Comparison of ENCODE assay signal across 14 cellular contexts in genomic region chr2:68722712-68723111, GRCh38. TPM values are rescaled to one million over a fixed set of nuclear protein-coding genes. Genes with fewer than 3 reads are reported as not detected.
DNase-seq lines count a peak whose midpoint lies in the region; ATAC-seq and TF ChIP-seq lines count a peak whose summit lies in the region.
"Had no signal": no experiment of that assay in that cellular context is flagged by ENCODE, and none has a peak within 500 bp of the region (broad histone marks: within the 10 kb centered on the region; RNA-seq: fewer than 3 reads in every experiment).

No MANE protein-coding gene starts in this region.

- no peaks in the 10 kb centered on the region for H4K20me1 ChIP-seq in neural progenitor cell (ENCODE audit: low read depth)

- H3K9ac ChIP-seq in neural progenitor cell = no peak overlapping the region

- no peaks in the 10 kb centered on the region for H3K4me1 ChIP-seq in neural progenitor cell

- H3K36me3 ChIP-seq in KOPT-K1 (ENCODE audit: insufficient read depth, low read length) (no peaks in the 10 kb centered on the region), neural progenitor cell (no peaks in the 10 kb centered on the region)
- H3K36me3 ChIP-seq: thoracic aorta had no signal

- TF ChIP-seq CTCF in WTC11 (IDR thresholded peaks at IDR 0.05) = no peak
- TF ChIP-seq CTCF in neural progenitor cell (IDR thresholded peaks at IDR 0.05) = peak; percentile 37

- H3K9me3 Mint-ChIP-seq in T-helper 1 cell treated with Interleukin-12 subunit alpha and Interleukin-12 subunit beta and Interleukin-4 antibody, amounts not matched to agents 30 μg/mL and 1 μg/mL, for 36 hours = no peaks in the 10 kb centered on the region
- H3K9me3 Mint-ChIP-seq in WTC11 (no peaks in the 10 kb centered on the region), neural progenitor cell (no peaks in the 10 kb centered on the region)
- H3K9me3 Mint-ChIP-seq: activated naive CD8-positive, alpha-beta T cell treated with anti-CD3 and anti-CD28 coated beads, Interleukin-2, amount 10 ng/mL, durations not matched to agents 7 days and 5 days; nephron had no signal

- H3K9me3 ChIP-seq in KOPT-K1 (ENCODE audit: insufficient read depth, low read length, poor library complexity, severe bottlenecking) (no peaks in the 10 kb centered on the region), neural progenitor cell (ENCODE audit: low read depth) (no peaks in the 10 kb centered on the region)
- H3K9me3 ChIP-seq: thoracic aorta had no signal

- H3K4me2 ChIP-seq in neural progenitor cell = no peak overlapping the region

- POLR2A ChIA-PET in WTC11 (lab: Charles Lee) = interaction anchor here (0.6 to 0.7 kb wide), 2 partner anchors 20 to 166 kb away, joined by 3 to 6 read pairs; no protein-coding TSS in a partner anchor

- CTCF ChIA-PET in WTC11 (lab: Charles Lee) = interaction anchor here (0.6 to 3.8 kb wide), 18 partner anchors 11 to 403 kb away, joined by 3 to 29 read pairs (median 4); partner anchors contain the start of gene CNRIP1

- no peaks in the 10 kb centered on the region for H3K79me2 ChIP-seq in neural progenitor cell (ENCODE audit: low read depth)

- intact Hi-C loops in Right ventricle myocardium inferior (cut with DNase I) = no loop called here

- H3K4me1 Mint-ChIP-seq in T-helper 1 cell treated with Interleukin-12 subunit alpha and Interleukin-12 subunit beta and Interleukin-4 antibody, amounts not matched to agents 30 μg/mL and 1 μg/mL, for 36 hours (ENCODE audit: low read depth) = peaks cover 82% of the 10 kb centered on the region
- H3K4me1 Mint-ChIP-seq in WTC11 (peaks cover 11% of the 10 kb centered on the region), neural progenitor cell (no peaks in the 10 kb centered on the region)
- H3K4me1 Mint-ChIP-seq: nephron had no signal

- no peak overlapping the region for H3K4me3 ChIP-seq in neural progenitor cell
- H3K4me3 ChIP-seq: thoracic aorta had no signal

- H3K27ac ChIP-seq in KOPT-K1 (ENCODE audit: low read depth, low read length, poor library complexity, severe bottlenecking) = peak overlapping the region; percentile 79
- H3K27ac ChIP-seq in neural progenitor cell = no peak overlapping the region
- H3K27ac ChIP-seq: thoracic aorta had no signal

- DNase-seq in T-helper 1 cell (no peak), WTC11 (ENCODE audit: low spot score) (peak; percentile 32), neural progenitor cell (ENCODE audit: low spot score) (peak; percentile 18), pons (ENCODE audit: low spot score) (no peak), NCI-H2227 (lab: John Stamatoyannopoulos, UW; ENCODE audit: unreplicated experiment) (no peak), Right ventricle myocardium inferior (ENCODE audit: missing footprints) (no peak)
- DNase-seq: activated naive CD8-positive, alpha-beta T cell treated with anti-CD3 and anti-CD28 coated beads, Interleukin-2, amount 10 ng/mL, durations not matched to agents 7 days and 5 days; kidney glomerular epithelial cell; NCI-H1417; NCI-H69 had no signal

- H3K27me3 ChIP-seq in neural progenitor cell = no peaks in the 10 kb centered on the region

- H3K36me3 Mint-ChIP-seq in T-helper 1 cell treated with Interleukin-12 subunit alpha and Interleukin-12 subunit beta and Interleukin-4 antibody, amounts not matched to agents 30 μg/mL and 1 μg/mL, for 36 hours (ENCODE audit: low read depth) = peaks cover 3% of the 10 kb centered on the region
- H3K36me3 Mint-ChIP-seq in WTC11 (no peaks in the 10 kb centered on the region), neural progenitor cell (no peaks in the 10 kb centered on the region)
- H3K36me3 Mint-ChIP-seq: activated naive CD8-positive, alpha-beta T cell treated with anti-CD3 and anti-CD28 coated beads, Interleukin-2, amount 10 ng/mL, durations not matched to agents 7 days and 5 days had no signal

- H3K4me3 Mint-ChIP-seq in T-helper 1 cell treated with Interleukin-12 subunit alpha and Interleukin-12 subunit beta and Interleukin-4 antibody, amounts not matched to agents 30 μg/mL and 1 μg/mL, for 36 hours = peak overlapping the region; percentile 22
- H3K4me3 Mint-ChIP-seq in WTC11 (no peak overlapping the region), neural progenitor cell (no peak overlapping the region)
- H3K4me3 Mint-ChIP-seq: nephron had no signal

- no peaks in the 10 kb centered on the region for H3F3A ChIP-seq in neural progenitor cell (ENCODE audit: low read depth)

- H2AFZ ChIP-seq in neural progenitor cell (replicated peaks) = no peak overlapping the region

- ATAC-seq in WTC11 (peak; percentile 92), Right ventricle myocardium inferior (no peak)

- H3K27ac Mint-ChIP-seq in T-helper 1 cell treated with Interleukin-12 subunit alpha and Interleukin-12 subunit beta and Interleukin-4 antibody, amounts not matched to agents 30 μg/mL and 1 μg/mL, for 36 hours = no peak overlapping the region
- H3K27ac Mint-ChIP-seq in WTC11 (no peak overlapping the region), neural progenitor cell (no peak overlapping the region)
- H3K27ac Mint-ChIP-seq: nephron had no signal

- no peaks in the 10 kb centered on the region for H3K27me3 Mint-ChIP-seq in T-helper 1 cell treated with Interleukin-12 subunit alpha and Interleukin-12 subunit beta and Interleukin-4 antibody, amounts not matched to agents 30 μg/mL and 1 μg/mL, for 36 hours (ENCODE audit: low read depth)
- H3K27me3 Mint-ChIP-seq in WTC11 (ENCODE audit: low read depth) = no peaks in the 10 kb centered on the region
- peaks cover 4% of the 10 kb centered on the region for H3K27me3 Mint-ChIP-seq in neural progenitor cell (ENCODE audit: insufficient read depth, low read depth)
- H3K27me3 Mint-ChIP-seq: activated naive CD8-positive, alpha-beta T cell treated with anti-CD3 and anti-CD28 coated beads, Interleukin-2, amount 10 ng/mL, durations not matched to agents 7 days and 5 days had no signal

TF ChIP-seq in WTC11, 78 proteins besides CTCF, POLR2A, EP300 and RAD21 (continues in another document):
- TF ChIP-seq, protein P1, sequence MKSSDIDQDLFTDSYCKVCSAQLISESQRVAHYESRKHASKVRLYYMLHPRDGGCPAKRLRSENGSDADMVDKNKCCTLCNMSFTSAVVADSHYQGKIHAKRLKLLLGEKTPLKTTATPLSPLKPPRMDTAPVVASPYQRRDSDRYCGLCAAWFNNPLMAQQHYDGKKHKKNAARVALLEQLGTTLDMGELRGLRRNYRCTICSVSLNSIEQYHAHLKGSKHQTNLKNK (CRISPR knock-in tag; IDR thresholded peaks at IDR 0.05) = no peak
- TF ChIP-seq GABPB1 (CRISPR knock-in tag; IDR thresholded peaks at IDR 0.05) (no peak), ZNF512 (CRISPR knock-in tag; IDR thresholded peaks at IDR 0.05; ENCODE audit: borderline replicate concordance) (no peak), SP1 (CRISPR knock-in tag; conservative IDR thresholded peaks at IDR 0.05) (no peak), FOXK1 (CRISPR knock-in tag; IDR thresholded peaks at IDR 0.05) (no peak), IRF2 (CRISPR knock-in tag; IDR thresholded peaks at IDR 0.05; ENCODE audit: borderline replicate concordance, low read depth) (no peak), EMX1 (CRISPR knock-in tag; IDR thresholded peaks at IDR 0.05) (no peak)
- TF ChIP-seq, protein P2, sequence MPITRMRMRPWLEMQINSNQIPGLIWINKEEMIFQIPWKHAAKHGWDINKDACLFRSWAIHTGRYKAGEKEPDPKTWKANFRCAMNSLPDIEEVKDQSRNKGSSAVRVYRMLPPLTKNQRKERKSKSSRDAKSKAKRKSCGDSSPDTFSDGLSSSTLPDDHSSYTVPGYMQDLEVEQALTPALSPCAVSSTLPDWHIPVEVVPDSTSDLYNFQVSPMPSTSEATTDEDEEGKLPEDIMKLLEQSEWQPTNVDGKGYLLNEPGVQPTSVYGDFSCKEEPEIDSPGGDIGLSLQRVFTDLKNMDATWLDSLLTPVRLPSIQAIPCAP (CRISPR knock-in tag; IDR thresholded peaks at IDR 0.05) = no peak
- TF ChIP-seq, protein P3, sequence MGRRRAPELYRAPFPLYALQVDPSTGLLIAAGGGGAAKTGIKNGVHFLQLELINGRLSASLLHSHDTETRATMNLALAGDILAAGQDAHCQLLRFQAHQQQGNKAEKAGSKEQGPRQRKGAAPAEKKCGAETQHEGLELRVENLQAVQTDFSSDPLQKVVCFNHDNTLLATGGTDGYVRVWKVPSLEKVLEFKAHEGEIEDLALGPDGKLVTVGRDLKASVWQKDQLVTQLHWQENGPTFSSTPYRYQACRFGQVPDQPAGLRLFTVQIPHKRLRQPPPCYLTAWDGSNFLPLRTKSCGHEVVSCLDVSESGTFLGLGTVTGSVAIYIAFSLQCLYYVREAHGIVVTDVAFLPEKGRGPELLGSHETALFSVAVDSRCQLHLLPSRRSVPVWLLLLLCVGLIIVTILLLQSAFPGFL (CRISPR knock-in tag; IDR thresholded peaks at IDR 0.05; ENCODE audit: borderline replicate concordance) = no peak
- TF ChIP-seq, protein P4, sequence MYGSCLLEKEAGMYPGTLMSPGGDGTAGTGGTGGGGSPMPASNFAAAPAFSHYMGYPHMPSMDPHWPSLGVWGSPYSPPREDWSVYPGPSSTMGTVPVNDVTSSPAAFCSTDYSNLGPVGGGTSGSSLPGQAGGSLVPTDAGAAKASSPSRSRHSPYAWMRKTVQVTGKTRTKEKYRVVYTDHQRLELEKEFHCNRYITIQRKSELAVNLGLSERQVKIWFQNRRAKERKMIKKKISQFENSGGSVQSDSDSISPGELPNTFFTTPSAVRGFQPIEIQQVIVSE (CRISPR knock-in tag; IDR thresholded peaks at IDR 0.05; ENCODE audit: borderline replicate concordance) = no peak
- TF ChIP-seq, protein P5, sequence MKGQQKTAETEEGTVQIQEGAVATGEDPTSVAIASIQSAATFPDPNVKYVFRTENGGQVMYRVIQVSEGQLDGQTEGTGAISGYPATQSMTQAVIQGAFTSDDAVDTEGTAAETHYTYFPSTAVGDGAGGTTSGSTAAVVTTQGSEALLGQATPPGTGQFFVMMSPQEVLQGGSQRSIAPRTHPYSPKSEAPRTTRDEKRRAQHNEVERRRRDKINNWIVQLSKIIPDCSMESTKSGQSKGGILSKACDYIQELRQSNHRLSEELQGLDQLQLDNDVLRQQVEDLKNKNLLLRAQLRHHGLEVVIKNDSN (CRISPR knock-in tag; IDR thresholded peaks at IDR 0.05) = no peak

RNA-seq across cellular contexts. Expression of gene ARHGAP25, which starts 11.9 kb away (rescaled TPM):
- total RNA-seq in WTC11 (2021) (2.6 to 3.4 TPM (median 2.9 TPM) in 3 replicates), neural progenitor cell (ENCODE audit: low replicate concordance) (3.0 and 5.8 TPM in 2 replicates), Right ventricle myocardium inferior (9.4 TPM)

Comparison
In these comparisons a context has a peak if more than half of its experiments do, and no peak if none do; other contexts are left out.
1. DNase-seq: peak in WTC11 (single experiment) and neural progenitor cell (single experiment); none in T-helper 1 cell (0 of 5), pons (single experiment), NCI-H2227 (single experiment) and Right ventricle myocardium inferior (single experiment).